13 cellular contexts compared by ENCODE assay signal in the genomic region with DNA sequence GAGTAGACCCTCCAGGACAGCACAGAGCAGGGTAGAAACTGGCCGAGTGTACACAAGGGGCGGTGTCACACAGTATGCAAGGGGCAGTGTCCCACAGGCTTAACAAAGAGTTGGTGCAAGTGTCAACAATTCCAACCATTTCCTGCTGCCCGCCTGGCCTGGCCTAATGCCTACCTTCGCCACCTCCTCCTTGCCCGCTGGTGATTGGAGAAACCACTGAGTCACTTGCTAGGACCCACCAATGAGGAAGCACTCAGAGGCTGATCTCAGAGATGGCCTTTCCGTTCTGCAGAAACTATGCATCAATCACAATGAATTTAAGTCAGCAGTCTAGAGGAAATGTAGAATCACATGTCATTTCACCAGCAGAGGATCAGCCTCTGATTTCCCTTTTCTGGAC.
"Had no signal": no experiment of that assay in that cellular context is flagged by ENCODE, and none has a peak within 500 bp of the region (broad histone marks: within the 10 kb centered on the region; RNA-seq: fewer than 3 reads in every experiment).

No MANE protein-coding gene starts in this region.

- H3K27ac ChIP-seq: adrenal gland, hepatocyte, pancreas, thyroid gland had no signal

- H3K4me3 Mint-ChIP-seq: dendritic cell treated with granulocyte-macrophage colony-stimulating factor and Interleukin-4, amounts not matched to agents 40 ng/mL and 50 ng/mL, for 4 days; endodermal cell; neural crest cell had no signal

- H3K79me2 ChIP-seq: hepatocyte had no signal

- FAIRE-seq: pancreas had no signal

- H3K9me3 ChIP-seq: adrenal gland, pancreas, thyroid gland had no signal

- ATAC-seq: activated CD4-positive, CD25-positive, alpha-beta regulatory T cell treated with anti-CD3 and anti-CD28 coated beads, Interleukin-2, amount 50 U/mL, for 24 hours; pancreas had no signal

- H3K27ac Mint-ChIP-seq: dendritic cell treated with granulocyte-macrophage colony-stimulating factor and Interleukin-4, amounts not matched to agents 40 ng/mL and 50 ng/mL, for 4 days; endodermal cell had no signal

- H3K9me3 Mint-ChIP-seq: dendritic cell treated with granulocyte-macrophage colony-stimulating factor and Interleukin-4, amounts not matched to agents 40 ng/mL and 50 ng/mL, for 4 days; endodermal cell; neural crest cell had no signal

- H3K36me3 ChIP-seq: adrenal gland, pancreas, thyroid gland had no signal

- H3K4me1 ChIP-seq: adrenal gland, pancreas had no signal

- H3K4me3 ChIP-seq: adrenal gland, hepatocyte, pancreas, thyroid gland had no signal

- H3K27me3 ChIP-seq: adrenal gland, hepatocyte, pancreas, thyroid gland had no signal

- H3K4me2 ChIP-seq: hepatocyte had no signal

- H2AFZ ChIP-seq: hepatocyte had no signal

- DNase-seq: activated CD4-positive, alpha-beta T cell treated with anti-CD3 and anti-CD28 coated beads, Interleukin-2, amount 50 U/mL, for 4 hours; activated naive CD4-positive, alpha-beta T cell treated with anti-CD3 and anti-CD28 coated beads, Interleukin-2, amount 50 U/mL, for 16 hours; activated T-cell treated with anti-CD3 and anti-CD28 coated beads, Interleukin-2, amount 50 U/mL, for 1 hour; adrenal gland; endodermal cell; kidney glomerular epithelial cell; pancreas; stimulated activated CD4-positive, alpha-beta T cell treated with anti-CD3 and anti-CD28 coated beads, Interleukin-4, amount 100 ng/mL, for 4 hours; thyroid gland had no signal
